23 cellular contexts compared by ENCODE assay signal in the genomic region with DNA sequence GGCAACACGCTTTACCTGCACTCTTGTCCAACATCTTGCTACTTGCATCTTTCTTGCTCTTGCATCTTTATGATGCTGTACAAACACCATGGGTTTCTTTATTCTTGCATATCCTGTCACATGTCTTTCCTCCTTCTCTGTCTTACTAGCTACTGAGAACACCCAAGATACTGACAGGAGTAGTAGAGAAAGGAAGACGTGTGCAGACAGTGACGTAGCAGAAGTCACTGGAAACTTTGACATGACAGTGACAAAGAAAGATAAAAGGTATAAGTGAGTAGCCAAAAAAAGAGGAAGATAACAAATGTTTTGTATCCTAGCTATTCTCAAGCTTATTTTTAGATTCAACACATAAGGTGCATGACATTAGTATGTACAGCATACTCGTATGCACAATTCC. TPM values are rescaled to one million over a fixed set of nuclear protein-coding genes. Genes with fewer than 3 reads are reported as not detected.
"Had no signal": no experiment of that assay in that cellular context is flagged by ENCODE, and none has a peak within 500 bp of the region (broad histone marks: within the 10 kb centered on the region; RNA-seq: fewer than 3 reads in every experiment).

No MANE protein-coding gene starts in this region.

- H3K4me3 ChIP-seq: MG63 had no signal

- H3K27me3 ChIP-seq: MG63 had no signal

- DNase-seq: Karpas-422, KG1, MG63, NCI-H1092 treated with DMSO at 0.1 percent for 48 hours, NCI-H1436, NCI-H187, NCI-H2029, NCI-H2081 treated with DMSO at 0.1 percent for 48 hours, NCI-H2171, NCI-H226, NCI-H446, NCI-H510A, NCI-H524 treated with DMSO at 0.1 percent for 48 hours, NCI-H69, NCI-H774, Right ventricle myocardium superior, RPMI8226, SK-N-SH, T-helper 1 cell, T-helper 17 cell had no signal

- FAIRE-seq: RCC 7860 had no signal

- ATAC-seq: T-helper 17 cell had no signal

- H3K4me2 ChIP-seq: SK-N-SH had no signal

- H3K9me3 ChIP-seq: MG63, SK-N-SH had no signal

- H3K36me3 ChIP-seq: MG63 had no signal

- H3K9ac ChIP-seq: SK-N-SH had no signal

RNA-seq across cellular contexts. Expression of gene TRPC4, which starts 34.2 kb away (rescaled TPM):
- total RNA-seq: SK-MEL-5, T-helper 17 cell had no signal
- polyA plus RNA-seq: IgD-negative memory B cell, SK-N-SH had no signal
